1 cellular context compared by ENCODE assay signal in the genomic region with DNA sequence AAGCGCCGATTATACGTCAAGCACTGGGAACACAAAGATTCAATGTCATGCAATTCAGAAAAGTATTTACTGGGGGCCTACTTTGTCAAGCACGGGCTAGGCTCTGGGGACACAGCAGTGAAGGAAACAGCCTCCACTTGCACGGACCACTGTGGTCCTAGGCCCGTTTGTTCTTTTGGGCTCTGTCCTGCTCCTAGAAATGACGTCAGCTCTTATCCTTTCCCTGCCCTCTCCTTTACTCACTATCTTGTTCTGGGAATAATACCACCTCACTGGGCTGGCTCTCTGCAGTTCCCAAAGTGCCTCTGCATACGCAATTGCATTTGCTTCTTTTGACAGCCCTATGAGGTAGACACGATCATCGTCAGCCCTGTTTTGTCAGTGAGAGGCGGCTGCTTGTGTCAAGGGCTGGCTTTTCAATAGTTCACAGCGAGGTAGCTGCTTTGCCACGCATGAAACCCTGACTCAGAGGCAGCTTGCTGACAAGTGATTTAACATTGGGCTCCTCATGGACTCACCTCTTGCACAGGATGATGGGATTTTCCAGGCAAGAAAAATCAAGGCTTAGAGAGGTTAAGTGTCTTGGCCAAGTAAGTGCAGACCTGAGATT.
TF ChIP-seq lines count a peak whose summit lies in the region.

No MANE protein-coding gene starts in this region.

TF ChIP-seq in endothelial cell of umbilical vein, 7 proteins besides CTCF, POLR2A, EP300 and RAD21:
- TF ChIP-seq GATA2 (IDR thresholded peaks at IDR 0.05; ENCODE audit: insufficient read depth, insufficient read length, low read depth, low read length) = no peak
- TF ChIP-seq JUN (IDR thresholded peaks at IDR 0.05; ENCODE audit: borderline replicate concordance, insufficient read depth, insufficient read length, low read depth) = no peak
- TF ChIP-seq EZH2 (IDR thresholded peaks at IDR 0.05; ENCODE audit: borderline replicate concordance, low read depth, low read length, severe bottlenecking) = no peak
- no peak for TF ChIP-seq MYC (IDR thresholded peaks at IDR 0.05; ENCODE audit: low read depth, low read length)
- TF ChIP-seq FOS (IDR thresholded peaks at IDR 0.05; ENCODE audit: borderline replicate concordance, insufficient read depth, low read length) = no peak
- TF ChIP-seq POLR2AphosphoS5 (IDR thresholded peaks at IDR 0.05; ENCODE audit: insufficient read depth, low read depth, low read length) = no peak
- TF ChIP-seq, protein P1, sequence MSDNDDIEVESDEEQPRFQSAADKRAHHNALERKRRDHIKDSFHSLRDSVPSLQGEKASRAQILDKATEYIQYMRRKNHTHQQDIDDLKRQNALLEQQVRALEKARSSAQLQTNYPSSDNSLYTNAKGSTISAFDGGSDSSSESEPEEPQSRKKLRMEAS (IDR thresholded peaks at IDR 0.05; ENCODE audit: insufficient read depth, insufficient read length) = no peak
